ENCODE assay signal across 11 cellular contexts in genomic region chr12:14614704-14615121, GRCh38. TPM values are rescaled to one million over a fixed set of nuclear protein-coding genes. Genes with fewer than 3 reads are reported as not detected.
DNase-seq lines count a peak whose midpoint lies in the region; ATAC-seq and TF ChIP-seq lines count a peak whose summit lies in the region.
"Had no signal": no experiment of that assay in that cellular context is flagged by ENCODE, and none has a peak within 500 bp of the region (broad histone marks: within the 10 kb centered on the region; RNA-seq: fewer than 3 reads in every experiment).

No MANE protein-coding gene starts in this region.

- no peaks in the 10 kb centered on the region for H3K4me1 ChIP-seq in GM23338 (ENCODE audit: insufficient read depth)

- no peaks in the 10 kb centered on the region for H3K79me2 ChIP-seq in GM23338 (replicated peaks; ENCODE audit: insufficient read depth)

- no peak overlapping the region for H3K4me3 Mint-ChIP-seq in GM23338
- H3K4me3 Mint-ChIP-seq in stimulated activated effector memory CD8-positive, alpha-beta T cell treated with anti-CD3 and anti-CD28 coated beads, Interleukin-12 subunit alpha, Interleukin-12 subunit beta, amount 100 ng/mL, for 72 hours: no peak overlapping the region
- H3K4me3 Mint-ChIP-seq in stimulated activated naive CD8-positive, alpha-beta T cell treated with anti-CD3 and anti-CD28 coated beads, Interleukin-15, amount 100 ng/mL, for 72 hours: no peak overlapping the region
- H3K4me3 Mint-ChIP-seq: activated naive CD8-positive, alpha-beta T cell treated with anti-CD3 and anti-CD28 coated beads, Interleukin-2, amount 10 ng/mL, durations not matched to agents 7 days and 5 days; neural crest cell had no signal

- no peaks in the 10 kb centered on the region for H3K27me3 ChIP-seq in GM23338 (ENCODE audit: insufficient read depth)

- TF ChIP-seq CTCF in GM23338 (conservative IDR thresholded peaks at IDR 0.05; ENCODE audit: low read depth in 2 of 2): no peak

- peaks cover 10% of the 10 kb centered on the region for H3K9me3 Mint-ChIP-seq in GM23338
- peaks cover 5% of the 10 kb centered on the region for H3K9me3 Mint-ChIP-seq in stimulated activated effector memory CD8-positive, alpha-beta T cell treated with anti-CD3 and anti-CD28 coated beads, Interleukin-12 subunit alpha, Interleukin-12 subunit beta, amount 100 ng/mL, for 72 hours
- peaks cover 17 to 21% of the 10 kb centered on the region in 2 donors for H3K9me3 Mint-ChIP-seq in stimulated activated naive CD8-positive, alpha-beta T cell treated with anti-CD3 and anti-CD28 coated beads, Interleukin-15, amount 100 ng/mL, for 72 hours
- H3K9me3 Mint-ChIP-seq: neural crest cell had no signal

- no peaks in the 10 kb centered on the region for H3K36me3 ChIP-seq in GM23338 (ENCODE audit: insufficient read depth)

- H3K4me1 Mint-ChIP-seq in GM23338: peaks cover 8% of the 10 kb centered on the region
- H3K4me1 Mint-ChIP-seq in stimulated activated effector memory CD8-positive, alpha-beta T cell treated with anti-CD3 and anti-CD28 coated beads, Interleukin-12 subunit alpha, Interleukin-12 subunit beta, amount 100 ng/mL, for 72 hours: no peaks in the 10 kb centered on the region
- no peaks in the 10 kb centered on the region for H3K4me1 Mint-ChIP-seq in stimulated activated naive CD8-positive, alpha-beta T cell treated with anti-CD3 and anti-CD28 coated beads, Interleukin-15, amount 100 ng/mL, for 72 hours
- H3K4me1 Mint-ChIP-seq: activated naive CD8-positive, alpha-beta T cell treated with anti-CD3 and anti-CD28 coated beads, Interleukin-2, amount 10 ng/mL, durations not matched to agents 7 days and 5 days; neural crest cell had no signal

- no peaks in the 10 kb centered on the region for H3K9me2 ChIP-seq in GM23338 (ENCODE audit: insufficient read depth)

- DNase-seq in GM23338 (ENCODE audit: low spot score): peak; percentile 14
- peak in 1 of 2 donors; percentile 35 for DNase-seq in left colon
- DNase-seq in NCI-H1105 (lab: John Stamatoyannopoulos, UW): no peak
- DNase-seq in stimulated activated effector memory CD8-positive, alpha-beta T cell treated with anti-CD3 and anti-CD28 coated beads, Interleukin-12 subunit alpha, Interleukin-12 subunit beta, amount 100 ng/mL, for 72 hours (ENCODE audit: low spot score in 2 of 2): no peak
- no peak for DNase-seq in NCI-H2081 treated with DMSO at 0.1 percent for 48 hours (lab: John Stamatoyannopoulos, UW)
- no peak for DNase-seq in stimulated activated naive CD8-positive, alpha-beta T cell treated with anti-CD3 and anti-CD28 coated beads, Interleukin-15, amount 100 ng/mL, for 72 hours
- DNase-seq: activated naive CD8-positive, alpha-beta T cell treated with anti-CD3 and anti-CD28 coated beads, Interleukin-2, amount 10 ng/mL, durations not matched to agents 7 days and 5 days; Kasumi-1 had no signal

- H3F3A ChIP-seq in GM23338 (replicated peaks; ENCODE audit: low read depth): no peaks in the 10 kb centered on the region

- no peak overlapping the region for H3K27ac ChIP-seq in GM23338 (ENCODE audit: low read depth)

- peaks cover 2% of the 10 kb centered on the region for H3K27me3 Mint-ChIP-seq in GM23338 (ENCODE audit: insufficient read depth, low read depth, poor library complexity)
- peaks cover 12% of the 10 kb centered on the region for H3K27me3 Mint-ChIP-seq in stimulated activated naive CD8-positive, alpha-beta T cell treated with anti-CD3 and anti-CD28 coated beads, Interleukin-15, amount 100 ng/mL, for 72 hours
- H3K27me3 Mint-ChIP-seq: activated naive CD8-positive, alpha-beta T cell treated with anti-CD3 and anti-CD28 coated beads, Interleukin-2, amount 10 ng/mL, durations not matched to agents 7 days and 5 days had no signal

- no peaks in the 10 kb centered on the region for H4K20me1 ChIP-seq in GM23338 (replicated peaks; ENCODE audit: insufficient read depth)

- H3K27ac Mint-ChIP-seq in GM23338: no peak overlapping the region
- no peak overlapping the region for H3K27ac Mint-ChIP-seq in stimulated activated effector memory CD8-positive, alpha-beta T cell treated with anti-CD3 and anti-CD28 coated beads, Interleukin-12 subunit alpha, Interleukin-12 subunit beta, amount 100 ng/mL, for 72 hours
- no peak overlapping the region for H3K27ac Mint-ChIP-seq in stimulated activated naive CD8-positive, alpha-beta T cell treated with anti-CD3 and anti-CD28 coated beads, Interleukin-15, amount 100 ng/mL, for 72 hours
- H3K27ac Mint-ChIP-seq: activated naive CD8-positive, alpha-beta T cell treated with anti-CD3 and anti-CD28 coated beads, Interleukin-2, amount 10 ng/mL, durations not matched to agents 7 days and 5 days had no signal

- no peak for TF ChIP-seq RAD21 in Ishikawa (IDR thresholded peaks at IDR 0.05; ENCODE audit: low read depth)

- no peak overlapping the region for H3K4me2 ChIP-seq in GM23338

- H3K36me3 Mint-ChIP-seq in GM23338 (ENCODE audit: low read depth): peaks cover 5% of the 10 kb centered on the region; the same call in 1 of the 3 replicates
- no peaks in the 10 kb centered on the region for H3K36me3 Mint-ChIP-seq in stimulated activated effector memory CD8-positive, alpha-beta T cell treated with anti-CD3 and anti-CD28 coated beads, Interleukin-12 subunit alpha, Interleukin-12 subunit beta, amount 100 ng/mL, for 72 hours
- H3K36me3 Mint-ChIP-seq: activated naive CD8-positive, alpha-beta T cell treated with anti-CD3 and anti-CD28 coated beads, Interleukin-2, amount 10 ng/mL, durations not matched to agents 7 days and 5 days had no signal

- no peak overlapping the region for H3K4me3 ChIP-seq in GM23338

- intact Hi-C loops in left colon (cut with DNase I, micrococcal nuclease): no loop called here

- peak; percentile 56 for ATAC-seq in GM18511 (IDR thresholded peaks at IDR 0.05; ENCODE audit: unreplicated experiment)
- ATAC-seq in GM23338: no peak
- ATAC-seq in left colon: peak; percentile 56
- ATAC-seq in stimulated activated effector memory CD8-positive, alpha-beta T cell treated with anti-CD3 and anti-CD28 coated beads, Interleukin-12 subunit alpha, Interleukin-12 subunit beta, amount 100 ng/mL, for 72 hours: no peak
- no peak for ATAC-seq in stimulated activated naive CD8-positive, alpha-beta T cell treated with anti-CD3 and anti-CD28 coated beads, Interleukin-15, amount 100 ng/mL, for 72 hours

- TF ChIP-seq EP300 in Ishikawa (IDR thresholded peaks at IDR 0.05; ENCODE audit: borderline replicate concordance): no peak

- H2AFZ ChIP-seq in GM23338: no peak overlapping the region

TF ChIP-seq in GM23338, 12 proteins besides CTCF, POLR2A, EP300 and RAD21 (continues in another document):
- TF ChIP-seq CREB1 (CRISPR knock-in tag; IDR thresholded peaks at IDR 0.05; ENCODE audit: low read depth) (no peak), POLR2AphosphoS5 (IDR thresholded peaks at IDR 0.05; ENCODE audit: low read depth) (no peak), EZH2phosphoT487 (IDR thresholded peaks at IDR 0.05; ENCODE audit: unreplicated experiment) (no peak)

TF ChIP-seq in Ishikawa, 13 proteins besides CTCF, POLR2A, EP300 and RAD21:
- peak; percentile 67; the same call in 1 of the 2 replicates for TF ChIP-seq CEBPB (IDR thresholded peaks at IDR 0.05)
- TF ChIP-seq USF1 (IDR thresholded peaks at IDR 0.05): no peak
- no peak for TF ChIP-seq ZBTB7A (IDR thresholded peaks at IDR 0.05; ENCODE audit: low read depth)
- TF ChIP-seq REST (IDR thresholded peaks at IDR 0.05; ENCODE audit: low read depth): no peak
- no peak for TF ChIP-seq EGR1 (IDR thresholded peaks at IDR 0.05)
- TF ChIP-seq TEAD4 (IDR thresholded peaks at IDR 0.05): 0 out of 2 replicates have a peak, but pooled peaks have one; percentile 5

RNA-seq across cellular contexts. Expression of gene PLBD1, which starts 47.0 kb away (rescaled TPM):
- 16.3 and 18.2 TPM in 2 replicates for total RNA-seq in GM23338 (2014; rRNA removed; shearing (Covaris generic))
- polyA plus RNA-seq in GM23338 (2016; fragmentation: Nextera tagmentation; extraction: Ambion mirVana): 10.2 and 11.1 TPM in 2 replicates
- 10 to 100 TPM; 58.0 to 65.5 TPM for total RNA-seq in left colon

Comparison
In these comparisons a context has a peak if more than half of its experiments do, and no peak if none do; other contexts are left out.
1. ATAC-seq: peak in GM18511 (single experiment) and left colon (single experiment); none in GM23338 (single experiment), stimulated activated effector memory CD8-positive, alpha-beta T cell treated with anti-CD3 and anti-CD28 coated beads, Interleukin-12 subunit alpha, Interleukin-12 subunit beta, amount 100 ng/mL, for 72 hours (single experiment) and stimulated activated naive CD8-positive, alpha-beta T cell treated with anti-CD3 and anti-CD28 coated beads, Interleukin-15, amount 100 ng/mL, for 72 hours (single experiment).